12 cellular contexts compared by ENCODE assay signal in the genomic region with DNA sequence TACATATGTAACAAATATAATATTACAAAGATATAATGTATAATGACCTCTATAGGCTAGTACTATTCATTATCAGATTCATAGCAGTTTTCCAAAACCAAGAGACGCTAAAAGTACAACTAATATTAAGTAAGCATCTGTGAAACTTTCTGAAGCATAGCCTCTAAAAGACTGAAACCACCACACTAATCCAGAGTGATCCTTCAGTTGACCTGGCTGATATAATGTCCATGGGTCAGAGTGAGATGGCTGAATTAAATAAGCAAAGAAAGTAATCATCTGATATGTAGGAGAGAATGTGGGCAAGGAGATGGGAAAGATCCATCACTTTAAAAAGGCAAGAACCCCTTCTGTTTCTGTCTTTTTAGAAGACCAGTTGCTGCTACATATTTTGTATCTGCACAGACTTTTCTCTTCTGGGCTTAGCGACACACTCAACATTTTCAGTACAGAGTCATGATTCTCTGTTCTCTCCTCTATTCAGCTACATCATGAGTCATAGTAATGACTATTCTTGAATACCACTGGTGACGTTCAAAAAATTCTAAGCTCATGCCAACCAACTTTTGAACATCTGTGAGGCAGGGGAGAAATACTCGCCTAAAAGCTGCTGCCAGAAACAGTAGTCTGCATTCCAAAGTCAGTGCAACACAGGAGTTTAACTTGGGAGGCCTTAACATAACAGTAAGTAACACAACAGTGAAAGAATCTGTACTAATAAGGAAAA.
A peak's percentile ranks its signal among the peaks of the same experiment; 100 is the strongest.
DNase-seq lines count a peak whose midpoint lies in the region; ATAC-seq and TF ChIP-seq lines count a peak whose summit lies in the region.
"Had no signal": no experiment of that assay in that cellular context is flagged by ENCODE, and none has a peak within 500 bp of the region (broad histone marks: within the 10 kb centered on the region; RNA-seq: fewer than 3 reads in every experiment).

No MANE protein-coding gene starts in this region.

- H3K79me2 ChIP-seq in OCI-LY7 (ENCODE audit: insufficient read depth, low read depth, low read length) = no peaks in the 10 kb centered on the region

- no peaks in the 10 kb centered on the region for H3K9me3 Mint-ChIP-seq in activated T-helper 17 cell treated with anti-CD3 and anti-CD28 coated beads, Interleukin-2, amount 50 U/mL, for 72 hours
- H3K9me3 Mint-ChIP-seq: neural crest cell had no signal

- no peaks in the 10 kb centered on the region for H3K9me3 ChIP-seq in OCI-LY7 (ENCODE audit: low read length)

- no peaks in the 10 kb centered on the region for H3K36me3 Mint-ChIP-seq in activated T-helper 17 cell treated with anti-CD3 and anti-CD28 coated beads, Interleukin-2, amount 50 U/mL, for 72 hours (ENCODE audit: low read depth)

- no peaks in the 10 kb centered on the region for H3K4me1 Mint-ChIP-seq in activated T-helper 17 cell treated with anti-CD3 and anti-CD28 coated beads, Interleukin-2, amount 50 U/mL, for 72 hours

- ATAC-seq in esophagus mucosa = peak; percentile 90
- peak; percentile 88 for ATAC-seq in omental fat pad (ENCODE audit: low FRiP score)
- no peak for ATAC-seq in activated T-helper 17 cell treated with anti-CD3 and anti-CD28 coated beads, Interleukin-2, amount 50 U/mL, for 72 hours (replicated peaks)
- ATAC-seq: activated CD4-positive, CD25-positive, alpha-beta regulatory T cell treated with anti-CD3 and anti-CD28 coated beads, Interleukin-2, amount 50 U/mL, for 24 hours had no signal

- no peaks in the 10 kb centered on the region for H3K36me3 ChIP-seq in OCI-LY7 (ENCODE audit: insufficient read depth, low read length)

- no peak overlapping the region for H3K27ac ChIP-seq in OCI-LY7 (ENCODE audit: low read depth, low read length, poor library complexity, severe bottlenecking)

- POLR2A ChIA-PET in OCI-LY7 (lab: Charles Lee) = interaction anchor here (0.5 kb wide), 1 partner anchor 29 kb away, joined by 3 read pairs; no protein-coding TSS in a partner anchor

- H4K20me1 ChIP-seq in OCI-LY7 (ENCODE audit: insufficient read depth, low read length) = no peaks in the 10 kb centered on the region

- H3K27me3 Mint-ChIP-seq in activated T-helper 17 cell treated with anti-CD3 and anti-CD28 coated beads, Interleukin-2, amount 50 U/mL, for 72 hours = no peaks in the 10 kb centered on the region

- H2AFZ ChIP-seq in OCI-LY7 (ENCODE audit: low read length) = no peak overlapping the region

- DNase-seq in EH (ENCODE audit: low read depth) = peak; percentile 97
- peak; percentile 89 for DNase-seq in RPMI7951 (ENCODE audit: low read depth)
- no peak for DNase-seq in omental fat pad (ENCODE audit: low spot score)
- DNase-seq in NCI-H2081 treated with DMSO at 0.1 percent for 48 hours (lab: John Stamatoyannopoulos, UW) = no peak
- DNase-seq in GM20000 (ENCODE audit: low spot score) = no peak
- no peak for DNase-seq in OCI-LY7 (ENCODE audit: low spot score)
- DNase-seq: GDM1; stimulated activated naive CD4-positive, alpha-beta T cell had no signal

- no peak overlapping the region for H3K27ac Mint-ChIP-seq in activated T-helper 17 cell treated with anti-CD3 and anti-CD28 coated beads, Interleukin-2, amount 50 U/mL, for 72 hours

- H3K4me3 Mint-ChIP-seq in activated T-helper 17 cell treated with anti-CD3 and anti-CD28 coated beads, Interleukin-2, amount 50 U/mL, for 72 hours = no peak overlapping the region
- H3K4me3 Mint-ChIP-seq: neural crest cell had no signal

- TF ChIP-seq CTCF in omental fat pad (IDR thresholded peaks at IDR 0.05) (no peak), GM20000 (IDR thresholded peaks at IDR 0.05; ENCODE audit: extremely low read depth, missing control alignments) (no peak), OCI-LY7 (conservative IDR thresholded peaks at IDR 0.05; ENCODE audit: low read length) (no peak)

- H3K4me1 ChIP-seq in OCI-LY7 (ENCODE audit: insufficient read depth, low read length, poor library complexity, severe bottlenecking) = no peaks in the 10 kb centered on the region

- no TSS peak for BruUV-seq in OCI-LY7 (replicated peaks; lab: Mats Ljungman, UMichigan)

- H3K9me2 ChIP-seq in OCI-LY7 (ENCODE audit: insufficient read depth, low read length) = no peaks in the 10 kb centered on the region

- no peak overlapping the region for H3K4me2 ChIP-seq in OCI-LY7 (ENCODE audit: low read length)

- CTCF ChIA-PET in OCI-LY7 (lab: Charles Lee; ENCODE audit: unreplicated experiment) = no interaction called here

- intact Hi-C loops in OCI-LY7 (cut with micrococcal nuclease; ENCODE audit: unreplicated experiment) = no loop called here

- no peak overlapping the region for H3K4me3 ChIP-seq in OCI-LY7 (ENCODE audit: low read depth, low read length, poor library complexity, severe bottlenecking)

Comparison
In these comparisons a context has a peak if more than half of its experiments do, and no peak if none do; other contexts are left out.
1. DNase-seq: peak in EH (single experiment) and RPMI7951 (single experiment); none in omental fat pad (single experiment), NCI-H2081 treated with DMSO at 0.1 percent for 48 hours (single experiment), GM20000 (single experiment) and OCI-LY7 (single experiment).